ENCODE assay signal across 8 cellular contexts in genomic region chr10:101495324-101495925, GRCh38.
A peak's percentile ranks its signal among the peaks of the same experiment; 100 is the strongest.
DNase-seq lines count a peak whose midpoint lies in the region; ATAC-seq and TF ChIP-seq lines count a peak whose summit lies in the region.

No MANE protein-coding gene starts in this region.

- no peak for TF ChIP-seq EP300 in transverse colon (IDR thresholded peaks at IDR 0.05; ENCODE audit: low read depth)

- TF ChIP-seq CTCF in cardiac muscle cell (IDR thresholded peaks at IDR 0.05; ENCODE audit: low read depth, low read length) (peak; percentile 34), upper lobe of right lung (IDR thresholded peaks at IDR 0.05) (peak; percentile 15), transverse colon (IDR thresholded peaks at IDR 0.05) (peak in 1 of 5 experiments; percentile 9)

- H3K9me3 ChIP-seq in cardiac muscle cell (ENCODE audit: low read depth) = no peaks in the 10 kb centered on the region
- no peaks in the 10 kb centered on the region for H3K9me3 ChIP-seq in upper lobe of right lung
- H3K9me3 ChIP-seq in transverse colon = no peaks in the 10 kb centered on the region

- no peaks in the 10 kb centered on the region for H3K27me3 ChIP-seq in cardiac muscle cell
- H3K27me3 ChIP-seq in upper lobe of right lung = no peaks in the 10 kb centered on the region
- no peaks in the 10 kb centered on the region for H3K27me3 ChIP-seq in transverse colon

- H3K4me1 ChIP-seq in cardiac muscle cell (ENCODE audit: low read depth) (no peaks in the 10 kb centered on the region), upper lobe of right lung (no peaks in the 10 kb centered on the region), transverse colon (no peaks in the 10 kb centered on the region)

- no peaks in the 10 kb centered on the region for H3K36me3 ChIP-seq in cardiac muscle cell
- no peaks in the 10 kb centered on the region for H3K36me3 ChIP-seq in upper lobe of right lung
- H3K36me3 ChIP-seq in transverse colon = no peaks in the 10 kb centered on the region

- 52 to 62% methylated on average over 4 of the region's 4 CpGs for WGBS in transverse colon (ENCODE audit: low coverage in 1 of 2), 2 donors

- peak; percentile 23 to 25 for DNase-seq in cardiac muscle cell (ENCODE audit: low read depth in 1 of 2, low spot score in 1 of 2)
- DNase-seq in left cardiac atrium = no peak
- DNase-seq in NCI-H82 (lab: John Stamatoyannopoulos, UW) = peak; percentile 75
- DNase-seq in dermis microvascular lymphatic vessel endothelial cell (ENCODE audit: low read depth in 2 of 2) = peak; percentile 37 to 55
- no peak for DNase-seq in upper lobe of right lung
- no peak for DNase-seq in cortex of kidney (lab: John Stamatoyannopoulos, UW)
- no peak for DNase-seq in MV-4-11 (lab: John Stamatoyannopoulos, UW)
- no peak for DNase-seq in transverse colon

- no peak overlapping the region for H3K27ac ChIP-seq in cardiac muscle cell
- H3K27ac ChIP-seq in upper lobe of right lung = no peak overlapping the region
- H3K27ac ChIP-seq in transverse colon = no peak overlapping the region

- H3K4me3 ChIP-seq in cardiac muscle cell (no peak overlapping the region), upper lobe of right lung (no peak overlapping the region), transverse colon (no peak overlapping the region)

- ATAC-seq in left cardiac atrium (no peak), upper lobe of right lung (no peak)

- intact Hi-C loops in left cardiac atrium (cut with DNase I) = no loop called here
- intact Hi-C loops in upper lobe of right lung (cut with DNase I) = no loop called here
- intact Hi-C loops in transverse colon (cut with DNase I; ENCODE audit: low total_unique reads) = no loop called here

- in situ Hi-C loops in transverse colon (cut with MboI; ENCODE audit: low pct_ligation_motif_present in 1 of 4, low pct_unique_long_range_greater_than_20kb in 1 of 4, low sequenced_read_pairs in 3 of 4) = no loop called here

- no peak for TF ChIP-seq POLR2A in transverse colon (IDR thresholded peaks at IDR 0.05)

Comparison
In these comparisons a context has a peak if more than half of its experiments do, and no peak if none do; other contexts are left out.
1. DNase-seq: peak in cardiac muscle cell (2 of 2), NCI-H82 (single experiment) and dermis microvascular lymphatic vessel endothelial cell (2 of 2); none in left cardiac atrium (single experiment), upper lobe of right lung (single experiment), cortex of kidney (single experiment), MV-4-11 (single experiment) and transverse colon (single experiment).